18 cellular contexts compared by ENCODE assay signal in genomic region chrX:14630724-14631123, GRCh38.
DNase-seq lines count a peak whose midpoint lies in the region; ATAC-seq, FAIRE-seq and TF ChIP-seq lines count a peak whose summit lies in the region.
"Had no signal": no experiment of that assay in that cellular context is flagged by ENCODE, and none has a peak within 500 bp of the region (broad histone marks: within the 10 kb centered on the region; RNA-seq: fewer than 3 reads in every experiment).

No MANE protein-coding gene starts in this region.

- TF ChIP-seq RAD21 in A549 (conservative IDR thresholded peaks at IDR 0.05 in 1 of 2, IDR thresholded peaks at IDR 0.05 in 1 of 2) = peak in 1 of 2 experiments; percentile 8; a peak in 1 of 5 replicates
- TF ChIP-seq RAD21 in GM12878 (IDR thresholded peaks at IDR 0.05; ENCODE audit: insufficient read depth, low read depth, low read length) = no peak

- no peak for TF ChIP-seq CTCF in A549 (IDR thresholded peaks at IDR 0.05)
- TF ChIP-seq CTCF in D721Med (IDR thresholded peaks at IDR 0.05; ENCODE audit: insufficient read depth, missing control alignments) = peak; percentile 0
- peak in 1 of 3 experiments; percentile 19; a peak in 2 of 6 replicates for TF ChIP-seq CTCF in GM12878 (IDR thresholded peaks at IDR 0.05 in 2 of 3, conservative IDR thresholded peaks at IDR 0.05 in 1 of 3; ENCODE audit: control insufficient read depth in 2 of 3, extremely low read depth in 1 of 3, insufficient read depth in 1 of 3, low read depth in 3 of 3, low read length in 3 of 3)

- RAD21 ChIA-PET in GM12878 (lab: Charles Lee; ENCODE audit: unreplicated experiment) = no interaction called here

- H4K20me1 ChIP-seq in GM12878 (ENCODE audit: control insufficient read depth, insufficient read depth) = no peaks in the 10 kb centered on the region

- TF ChIP-seq POLR2A in A549 (IDR thresholded peaks at IDR 0.05; ENCODE audit: low read length) = no peak
- no peak for TF ChIP-seq POLR2A in GM12878 (IDR thresholded peaks at IDR 0.05; ENCODE audit: low read depth, low read length)

- intact Hi-C loops in GM12878 (cut with micrococcal nuclease; ENCODE audit: unreplicated experiment) = no loop called here

- no peak overlapping the region for H2AFZ ChIP-seq in GM12878 (ENCODE audit: control insufficient read depth, low read depth, low read length)

- H3K9me3 ChIP-seq in A549 = no peaks in the 10 kb centered on the region
- no peaks in the 10 kb centered on the region for H3K9me3 ChIP-seq in GM12878 (replicated peaks; ENCODE audit: control insufficient read depth, insufficient read depth, low read length)
- H3K9me3 ChIP-seq: BE2C, heart right ventricle, Peyer's patch had no signal

- H3K9ac ChIP-seq in GM12878 (ENCODE audit: control insufficient read depth, insufficient read depth, low read length) = no peak overlapping the region

- H3K27ac ChIP-seq in A549 (no peak overlapping the region), GM12878 (ENCODE audit: control insufficient read depth, insufficient read depth) (no peak overlapping the region)
- H3K27ac ChIP-seq: heart right ventricle, Peyer's patch, SK-N-MC had no signal

- DNase-seq in A549 (ENCODE audit: low read depth in 1 of 2, low spot score in 1 of 2) = peak in 1 of 2 experiments; percentile 7
- DNase-seq in D721Med (ENCODE audit: insufficient read length, low spot score) = no peak
- DNase-seq in NAMALWA (ENCODE audit: low spot score) = peak; percentile 3
- DNase-seq in GM12878 (ENCODE audit: low read depth, low spot score) = no peak
- no peak for DNase-seq in stimulated activated naive CD8-positive, alpha-beta T cell treated with anti-CD3 and anti-CD28 coated beads, Interleukin-15, Interleukin-2, amounts not matched to agents 100 U/mL and 50 U/mL, for 24 hours
- DNase-seq in AG08396 (ENCODE audit: low spot score) = no peak
- no peak for DNase-seq in islet precursor cell
- DNase-seq in DMS79 (lab: John Stamatoyannopoulos, UW) = no peak
- DNase-seq: activated CD4-positive, alpha-beta T cell treated with anti-CD3 and anti-CD28 coated beads for 36 hours; BE2C; GDM1; heart right ventricle; naive B cell; NCI-H1694 treated with DMSO at 0.1 percent for 48 hours; Peyer's patch; stimulated activated CD4-positive, alpha-beta T cell treated with anti-CD3 and anti-CD28 coated beads, Interleukin-2, amount 100 ng/mL, for 48 hours had no signal

- no peak overlapping the region for H3K4me2 ChIP-seq in A549
- H3K4me2 ChIP-seq in GM12878 (ENCODE audit: control insufficient read depth, insufficient read depth) = no peak overlapping the region

- POLR2A ChIA-PET in A549 (lab: Yijun Ruan, JAX) = no interaction called here
- POLR2A ChIA-PET in GM12878 (lab: Charles Lee) = no interaction called here

- in situ Hi-C loops in GM12878 (cut with MboI) = no loop called here

- H3K79me2 ChIP-seq in GM12878 (ENCODE audit: control insufficient read depth, insufficient read depth, low read length) = no peaks in the 10 kb centered on the region

- BruUV-seq in GM12878 (replicated peaks; lab: Mats Ljungman, UMichigan) = no TSS peak

- H3K4me3 ChIP-seq in A549 (no peak overlapping the region), GM12878 (no peak overlapping the region)
- H3K4me3 ChIP-seq: heart right ventricle, Peyer's patch, SK-N-MC had no signal

- no peaks in the 10 kb centered on the region for H3K27me3 ChIP-seq in GM12878 (replicated peaks in 1 of 2; ENCODE audit: control insufficient read depth in 2 of 2, insufficient read depth in 2 of 2, low read length in 1 of 2)
- H3K27me3 ChIP-seq: BE2C, heart right ventricle, Peyer's patch had no signal

- SMC1A ChIA-PET in GM12878 (lab: Charles Lee; ENCODE audit: uncharacterized antibody, unreplicated experiment) = interaction anchor here (0.8 to 1.0 kb wide), 2 partner anchors 24 to 66 kb away, joined by 3 read pairs; no protein-coding TSS in a partner anchor

- FAIRE-seq in A549 (lab: Jason Lieb, UNC) (no peak), D721Med (lab: Jason Lieb, UNC) (no peak), GM12878 (lab: Jason Lieb, UNC) (no peak)
- FAIRE-seq: urothelium cell line had no signal

- TF ChIP-seq EP300 in A549 (IDR thresholded peaks at IDR 0.05) (no peak), GM12878 (IDR thresholded peaks at IDR 0.05; ENCODE audit: borderline replicate concordance in 1 of 2, control insufficient read depth in 1 of 2, low read depth in 2 of 2, low read length in 2 of 2) (no peak)

- peak; percentile 40 to 50; a peak in 1 of 6 replicates for ATAC-seq in A549
- ATAC-seq in GM12878 = peak; percentile 37; the same call in 1 of the 3 replicates
- no peak for ATAC-seq in stimulated activated naive CD8-positive, alpha-beta T cell treated with anti-CD3 and anti-CD28 coated beads, Interleukin-15, Interleukin-2, amounts not matched to agents 100 U/mL and 50 U/mL, for 24 hours
- ATAC-seq: activated CD4-positive, alpha-beta T cell treated with anti-CD3 and anti-CD28 coated beads for 36 hours; heart right ventricle had no signal

- 0% methylated on average over 3 of the region's 3 CpGs for WGBS in A549 (ENCODE audit: missing lambda C conversion rate)
- 11% methylated on average over 3 of the region's 3 CpGs for WGBS in GM12878 (ENCODE audit: insufficient coverage, insufficient replicate concordance, low lambda C conversion rate, missing lambda C conversion rate)

- no peaks in the 10 kb centered on the region for H3K4me1 ChIP-seq in A549
- H3K4me1 ChIP-seq in GM12878 (ENCODE audit: control insufficient read depth, insufficient read depth, low read length) = no peaks in the 10 kb centered on the region
- H3K4me1 ChIP-seq: BE2C, heart right ventricle, Peyer's patch had no signal

- no peaks in the 10 kb centered on the region for H3K36me3 ChIP-seq in GM12878 (ENCODE audit: control insufficient read depth in 2 of 2, insufficient read depth in 2 of 2, low read length in 1 of 2)
- H3K36me3 ChIP-seq: BE2C, heart right ventricle, Peyer's patch had no signal

- CTCF ChIA-PET in A549 (lab: Yijun Ruan, JAX) = interaction anchor here (0.6 kb wide), 1 partner anchor 480 kb away, joined by 3 read pairs; no protein-coding TSS in a partner anchor
- CTCF ChIA-PET in GM12878 (lab: Yijun Ruan, JAX) = no interaction called here

TF ChIP-seq in A549, 52 proteins besides CTCF, POLR2A, EP300 and RAD21 (continues in another document):
- no peak for TF ChIP-seq SMC3 (IDR thresholded peaks at IDR 0.05)
- no peak for TF ChIP-seq HDAC2 (IDR thresholded peaks at IDR 0.05)
- no peak for TF ChIP-seq HMGXB4 (CRISPR knock-in tag; IDR thresholded peaks at IDR 0.05; ENCODE audit: borderline replicate concordance)
- no peak for TF ChIP-seq MAX (IDR thresholded peaks at IDR 0.05)
- TF ChIP-seq ZSCAN20 (CRISPR knock-in tag; IDR thresholded peaks at IDR 0.05) = no peak
- no peak for TF ChIP-seq JUN (IDR thresholded peaks at IDR 0.05)
- TF ChIP-seq RARB (CRISPR knock-in tag; IDR thresholded peaks at IDR 0.05) = no peak
- no peak for TF ChIP-seq CHD2 (IDR thresholded peaks at IDR 0.05; ENCODE audit: low read length, partially characterized antibody)
- no peak for TF ChIP-seq GATA3 (IDR thresholded peaks at IDR 0.05; ENCODE audit: borderline replicate concordance)
- TF ChIP-seq BHLHE40 (IDR thresholded peaks at IDR 0.05; ENCODE audit: low read depth, low read length) = no peak
- TF ChIP-seq HOXB13 (CRISPR knock-in tag; IDR thresholded peaks at IDR 0.05; ENCODE audit: low read depth) = no peak

TF ChIP-seq in GM12878, 131 proteins besides CTCF, POLR2A, EP300 and RAD21:
- TF ChIP-seq SUZ12 (IDR thresholded peaks at IDR 0.05; ENCODE audit: unreplicated experiment) (no peak), RELA (IDR thresholded peaks at IDR 0.05; ENCODE audit: borderline replicate concordance, partially characterized antibody) (no peak), JUNB (IDR thresholded peaks at IDR 0.05) (no peak), HDAC2 (IDR thresholded peaks at IDR 0.05) (no peak), SPI1 (IDR thresholded peaks at IDR 0.05; ENCODE audit: borderline replicate concordance, insufficient read depth, low read depth, low read length) (no peak), RAD51 (IDR thresholded peaks at IDR 0.05) (no peak), ATF3 (IDR thresholded peaks at IDR 0.05; ENCODE audit: borderline replicate concordance, extremely low read depth, low read depth, low read length) (no peak)
